13 cellular contexts compared by ENCODE assay signal in the genomic region with DNA sequence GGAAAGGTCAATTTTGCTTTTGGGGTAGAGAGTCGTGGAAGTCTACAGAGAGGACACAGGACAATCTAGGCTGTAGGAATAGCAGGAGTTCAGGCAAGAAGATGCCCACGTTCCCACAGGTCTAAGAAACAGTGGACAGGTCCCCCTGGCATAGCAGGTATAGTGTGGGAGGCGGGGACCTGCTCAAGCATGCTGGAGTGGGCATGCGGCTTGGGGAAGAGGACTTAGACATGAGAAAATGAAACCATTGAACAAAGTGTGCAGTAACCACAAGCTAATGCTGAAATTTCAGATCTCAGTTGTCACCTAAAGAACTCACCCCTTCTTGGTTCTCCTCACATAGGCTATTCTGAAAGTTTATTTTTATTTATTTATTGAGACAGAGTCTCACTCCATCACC.
DNase-seq lines count a peak whose midpoint lies in the region; ATAC-seq and TF ChIP-seq lines count a peak whose summit lies in the region.
"Had no signal": no experiment of that assay in that cellular context is flagged by ENCODE, and none has a peak within 500 bp of the region (broad histone marks: within the 10 kb centered on the region; RNA-seq: fewer than 3 reads in every experiment).

No MANE protein-coding gene starts in this region.

- CTCF ChIA-PET in GM10248 (lab: Yijun Ruan, JAX), result interaction anchor here (1.7 kb wide), 1 partner anchor 9 kb away, joined by 7 read pairs; no protein-coding TSS in a partner anchor
- CTCF ChIA-PET in activated CD8-positive, alpha-beta T cell treated with anti-CD3 and anti-CD28 coated beads for 36 hours (lab: Charles Lee), result no interaction called here

- no peaks in the 10 kb centered on the region for H3K36me3 ChIP-seq in BE2C
- H3K36me3 ChIP-seq: breast epithelium, uterus had no signal

- intact Hi-C loops in activated CD8-positive, alpha-beta T cell treated with anti-CD3 and anti-CD28 coated beads for 36 hours (cut with micrococcal nuclease), result no loop called here

- TF ChIP-seq CTCF in GM10248 (IDR thresholded peaks at IDR 0.05; ENCODE audit: control extremely low read depth, extremely low read depth, low read depth, missing control alignments) (no peak), BE2C (IDR thresholded peaks at IDR 0.05; ENCODE audit: low read depth, low read length) (no peak)
- TF ChIP-seq CTCF in activated CD8-positive, alpha-beta T cell treated with anti-CD3 and anti-CD28 coated beads for 36 hours (IDR thresholded peaks at IDR 0.05), result no peak

- no peaks in the 10 kb centered on the region for H3K9me3 ChIP-seq in BE2C
- H3K9me3 ChIP-seq: breast epithelium, uterus had no signal

- H3K27ac Mint-ChIP-seq in activated CD8-positive, alpha-beta T cell treated with anti-CD3 and anti-CD28 coated beads for 36 hours, result no peak overlapping the region
- H3K27ac Mint-ChIP-seq in effector memory CD8-positive, alpha-beta T cell, result no peak overlapping the region
- H3K27ac Mint-ChIP-seq: activated T-cell treated with anti-CD3 and anti-CD28 coated beads, Interleukin-2, amount 50 U/mL, for 72 hours; WTC11 had no signal

- H3K4me3 Mint-ChIP-seq in activated CD8-positive, alpha-beta T cell treated with anti-CD3 and anti-CD28 coated beads for 36 hours, result no peak overlapping the region
- no peak overlapping the region for H3K4me3 Mint-ChIP-seq in effector memory CD8-positive, alpha-beta T cell
- H3K4me3 Mint-ChIP-seq: activated T-cell treated with anti-CD3 and anti-CD28 coated beads, Interleukin-2, amount 50 U/mL, for 72 hours; WTC11 had no signal

- peak; percentile 53 for DNase-seq in GM10248 (ENCODE audit: extremely low spot score)
- DNase-seq in hypothalamus (lab: John Stamatoyannopoulos, UW), result no peak
- DNase-seq in BE2C, result no peak
- no peak for DNase-seq in activated CD8-positive, alpha-beta T cell treated with anti-CD3 and anti-CD28 coated beads for 36 hours
- no peak for DNase-seq in effector memory CD8-positive, alpha-beta T cell
- DNase-seq: activated T-cell treated with anti-CD3 and anti-CD28 coated beads, Interleukin-2, amount 50 U/mL, for 72 hours; DND-41; uterus had no signal

- H3K27me3 Mint-ChIP-seq in activated CD8-positive, alpha-beta T cell treated with anti-CD3 and anti-CD28 coated beads for 36 hours, result peaks cover 6% of the 10 kb centered on the region
- H3K27me3 Mint-ChIP-seq in effector memory CD8-positive, alpha-beta T cell, result peaks cover 9 to 11% of the 10 kb centered on the region in 2 donors

- H3K9me3 Mint-ChIP-seq in activated CD8-positive, alpha-beta T cell treated with anti-CD3 and anti-CD28 coated beads for 36 hours, result no peaks in the 10 kb centered on the region
- H3K9me3 Mint-ChIP-seq in effector memory CD8-positive, alpha-beta T cell, result no peaks in the 10 kb centered on the region
- H3K9me3 Mint-ChIP-seq: activated T-cell treated with anti-CD3 and anti-CD28 coated beads, Interleukin-2, amount 50 U/mL, for 72 hours; WTC11 had no signal

- no peaks in the 10 kb centered on the region for H3K36me3 Mint-ChIP-seq in activated CD8-positive, alpha-beta T cell treated with anti-CD3 and anti-CD28 coated beads for 36 hours (ENCODE audit: low read depth)
- H3K36me3 Mint-ChIP-seq in effector memory CD8-positive, alpha-beta T cell (ENCODE audit: insufficient read depth), result no peaks in the 10 kb centered on the region
- H3K36me3 Mint-ChIP-seq: WTC11 had no signal

- H3K4me1 Mint-ChIP-seq in activated CD8-positive, alpha-beta T cell treated with anti-CD3 and anti-CD28 coated beads for 36 hours (ENCODE audit: low read depth), result no peaks in the 10 kb centered on the region
- H3K4me1 Mint-ChIP-seq in effector memory CD8-positive, alpha-beta T cell (ENCODE audit: low read depth in 2 of 2), result peaks cover 0 to 4% of the 10 kb centered on the region in 2 donors

- peak; percentile 78 for ATAC-seq in GM19328 (IDR thresholded peaks at IDR 0.05; ENCODE audit: unreplicated experiment)
- peak; percentile 72 for ATAC-seq in HG02623 (IDR thresholded peaks at IDR 0.05; ENCODE audit: unreplicated experiment)
- ATAC-seq in HG03439 (IDR thresholded peaks at IDR 0.05; ENCODE audit: unreplicated experiment), result peak; percentile 84
- ATAC-seq in activated CD8-positive, alpha-beta T cell treated with anti-CD3 and anti-CD28 coated beads for 36 hours, result no peak
- no peak for ATAC-seq in effector memory CD8-positive, alpha-beta T cell (replicated peaks)
- ATAC-seq: activated T-cell treated with anti-CD3 and anti-CD28 coated beads, Interleukin-2, amount 50 U/mL, for 72 hours; WTC11 had no signal

- no peak overlapping the region for H3K4me3 ChIP-seq in BE2C (ENCODE audit: low read depth, low read length)
- H3K4me3 ChIP-seq: breast epithelium, uterus had no signal

- POLR2A ChIA-PET in GM10248 (lab: Yijun Ruan, JAX), result no interaction called here
- POLR2A ChIA-PET in activated CD8-positive, alpha-beta T cell treated with anti-CD3 and anti-CD28 coated beads for 36 hours (lab: Charles Lee), result no interaction called here

- no peaks in the 10 kb centered on the region for H3K27me3 ChIP-seq in BE2C
- H3K27me3 ChIP-seq: breast epithelium, uterus had no signal

- peaks cover 12% of the 10 kb centered on the region for H3K4me1 ChIP-seq in BE2C
- H3K4me1 ChIP-seq: breast epithelium, uterus had no signal

Comparison
In these comparisons a context has a peak if more than half of its experiments do, and no peak if none do; other contexts are left out.
1. ATAC-seq: peak in GM19328 (single experiment), HG02623 (single experiment) and HG03439 (single experiment); none in activated CD8-positive, alpha-beta T cell treated with anti-CD3 and anti-CD28 coated beads for 36 hours (single experiment) and effector memory CD8-positive, alpha-beta T cell (single experiment).